15 cellular contexts compared by ENCODE assay signal in genomic region chr12:67535176-67535575, GRCh38.
"Had no signal": no experiment of that assay in that cellular context is flagged by ENCODE, and none has a peak within 500 bp of the region (broad histone marks: within the 10 kb centered on the region; RNA-seq: fewer than 3 reads in every experiment).

No MANE protein-coding gene starts in this region.

- H3K36me3 ChIP-seq: left lung, stomach, upper lobe of left lung had no signal

- H3K27me3 Mint-ChIP-seq: activated naive CD8-positive, alpha-beta T cell treated with anti-CD3 and anti-CD28 coated beads, Interleukin-2, amount 50 U/mL, for 24 hours; activated T-helper 17 cell treated with anti-CD3 and anti-CD28 coated beads, Interleukin-2, amount 50 U/mL, for 72 hours; naive thymus-derived CD8-positive, alpha-beta T cell had no signal

- H3K9me3 Mint-ChIP-seq: activated naive CD4-positive, alpha-beta T cell treated with anti-CD3 and anti-CD28 coated beads for 36 hours; activated T-helper 17 cell treated with anti-CD3 and anti-CD28 coated beads, Interleukin-2, amount 50 U/mL, for 72 hours; endodermal cell; naive thymus-derived CD8-positive, alpha-beta T cell had no signal

- H3K9me3 ChIP-seq: left lung, stomach, testis, upper lobe of left lung had no signal

- H3K4me1 Mint-ChIP-seq: activated naive CD8-positive, alpha-beta T cell treated with anti-CD3 and anti-CD28 coated beads, Interleukin-2, amount 50 U/mL, for 24 hours; activated T-helper 17 cell treated with anti-CD3 and anti-CD28 coated beads, Interleukin-2, amount 50 U/mL, for 72 hours; endodermal cell had no signal

- H3K27ac ChIP-seq: dorsolateral prefrontal cortex, left lung, stomach, testis, upper lobe of left lung had no signal

- H3K4me3 ChIP-seq: dorsolateral prefrontal cortex, left lung, stomach, testis, upper lobe of left lung had no signal

- H3K27me3 ChIP-seq: left lung, stomach, testis, upper lobe of left lung had no signal

- H3K27ac Mint-ChIP-seq: activated naive CD4-positive, alpha-beta T cell treated with anti-CD3 and anti-CD28 coated beads for 36 hours; activated naive CD8-positive, alpha-beta T cell treated with anti-CD3 and anti-CD28 coated beads, Interleukin-2, amount 50 U/mL, for 24 hours; activated T-helper 17 cell treated with anti-CD3 and anti-CD28 coated beads, Interleukin-2, amount 50 U/mL, for 72 hours; endodermal cell; naive thymus-derived CD8-positive, alpha-beta T cell; progenitor cell of endocrine pancreas had no signal

- H3K4me3 Mint-ChIP-seq: activated naive CD4-positive, alpha-beta T cell treated with anti-CD3 and anti-CD28 coated beads for 36 hours; activated naive CD8-positive, alpha-beta T cell treated with anti-CD3 and anti-CD28 coated beads, Interleukin-2, amount 50 U/mL, for 24 hours; activated T-helper 17 cell treated with anti-CD3 and anti-CD28 coated beads, Interleukin-2, amount 50 U/mL, for 72 hours; endodermal cell; naive thymus-derived CD8-positive, alpha-beta T cell had no signal

- DNase-seq: activated CD4-positive, alpha-beta T cell treated with anti-CD3 and anti-CD28 coated beads for 1 hour; activated CD4-positive, alpha-beta T cell treated with anti-CD3 and anti-CD28 coated beads, Interleukin-2, amount 50 U/mL, for 4 hours; activated naive CD4-positive, alpha-beta T cell treated with anti-CD3 and anti-CD28 coated beads for 36 hours; activated naive CD8-positive, alpha-beta T cell treated with anti-CD3 and anti-CD28 coated beads, Interleukin-2, amount 50 U/mL, for 24 hours; dorsolateral prefrontal cortex; endodermal cell; erythroblast; left lung; naive thymus-derived CD8-positive, alpha-beta T cell; stimulated activated CD4-positive, alpha-beta T cell treated with anti-CD3 and anti-CD28 coated beads, Interleukin-1b, Interleukin-23, amount 100 ng/mL, for 48 hours; stomach; upper lobe of left lung had no signal

- H3K36me3 Mint-ChIP-seq: naive thymus-derived CD8-positive, alpha-beta T cell had no signal

- H3K4me1 ChIP-seq: left lung, upper lobe of left lung had no signal
